In genomic region chr19:45423033-45423588, GRCh38 we compare ENCODE assay signal across 8 cellular contexts. TPM values are rescaled to one million over a fixed set of nuclear protein-coding genes. Genes with fewer than 3 reads are reported as not detected.
DNase-seq lines count a peak whose midpoint lies in the region; ATAC-seq and TF ChIP-seq lines count a peak whose summit lies in the region.

No MANE protein-coding gene starts in this region.

- H3K27me3 ChIP-seq in HAP-1 (ENCODE audit: low read depth) (no peaks in the 10 kb centered on the region), gastroesophageal sphincter (no peaks in the 10 kb centered on the region)

- CTCF ChIA-PET in activated CD4-positive, alpha-beta memory T cell treated with anti-CD3 and anti-CD28 coated beads for 36 hours (lab: Charles Lee) = interaction anchor here (1.0 to 1.8 kb wide), 2 partner anchors 16 to 62 kb away, joined by 4 to 9 read pairs; no protein-coding TSS in a partner anchor

- TF ChIP-seq CTCF in gastroesophageal sphincter (IDR thresholded peaks at IDR 0.05) = no peak

- no peak for TF ChIP-seq EP300 in gastroesophageal sphincter (IDR thresholded peaks at IDR 0.05)

- TF ChIP-seq POLR2A in gastroesophageal sphincter (IDR thresholded peaks at IDR 0.05) = no peak

- H3K4me3 Mint-ChIP-seq in activated CD4-positive, alpha-beta memory T cell treated with anti-CD3 and anti-CD28 coated beads for 36 hours = peak overlapping the region; percentile 85

- H3K27ac ChIP-seq in gastroesophageal sphincter = peak overlapping the region; percentile 57 to 94 (median 90)

- no peaks in the 10 kb centered on the region for H3K27me3 Mint-ChIP-seq in activated CD4-positive, alpha-beta memory T cell treated with anti-CD3 and anti-CD28 coated beads for 36 hours

- POLR2A ChIA-PET in activated CD4-positive, alpha-beta memory T cell treated with anti-CD3 and anti-CD28 coated beads for 36 hours (lab: Charles Lee) = interaction anchor here (2.1 kb wide), 1 partner anchor 45 kb away, joined by 6 read pairs; the partner anchor contains the start of gene FOSB

- peaks cover 26% of the 10 kb centered on the region for H3K36me3 ChIP-seq in HAP-1 (replicated peaks)
- H3K36me3 ChIP-seq in gastroesophageal sphincter = peaks cover 0 to 41% of the 10 kb centered on the region in 2 donors

- H3K9me3 ChIP-seq in HAP-1 = no peaks in the 10 kb centered on the region
- H3K9me3 ChIP-seq in gastroesophageal sphincter = no peaks in the 10 kb centered on the region

- peaks cover 52% of the 10 kb centered on the region for H3K4me1 Mint-ChIP-seq in activated CD4-positive, alpha-beta memory T cell treated with anti-CD3 and anti-CD28 coated beads for 36 hours (ENCODE audit: low read depth)

- ATAC-seq in gastroesophageal sphincter (no peak), HG02970 (IDR thresholded peaks at IDR 0.05; ENCODE audit: low FRiP score, unreplicated experiment) (no peak)

- peak overlapping the region; percentile 88 for H3K27ac Mint-ChIP-seq in activated CD4-positive, alpha-beta memory T cell treated with anti-CD3 and anti-CD28 coated beads for 36 hours

- H3K4me1 ChIP-seq in HAP-1 (peaks cover 14% of the 10 kb centered on the region), gastroesophageal sphincter (peaks cover 0 to 39% (median 12%) of the 10 kb centered on the region in 3 donors)

- H3K4me3 ChIP-seq in HAP-1 (peak overlapping the region; percentile 53), gastroesophageal sphincter (peak overlapping the region; percentile 51 to 61)

- intact Hi-C loops in activated CD4-positive, alpha-beta memory T cell treated with anti-CD3 and anti-CD28 coated beads for 36 hours (cut with micrococcal nuclease) = loop anchor here (1.0 to 10.0 kb wide), 2 partner anchors 17 to 162 kb away; partner anchors contain the start of genes OPA3 and POLR1G

- peaks cover 2% of the 10 kb centered on the region for H3K36me3 Mint-ChIP-seq in activated CD4-positive, alpha-beta memory T cell treated with anti-CD3 and anti-CD28 coated beads for 36 hours

- in situ Hi-C loops in HAP-1 (cut with MboI; ENCODE audit: low sequenced_read_pairs) = no loop called here

- no peaks in the 10 kb centered on the region for H3K9me3 Mint-ChIP-seq in activated CD4-positive, alpha-beta memory T cell treated with anti-CD3 and anti-CD28 coated beads for 36 hours

- DNase-seq in HAP-1 (ENCODE audit: low spot score in 2 of 2) (no peak), dedifferentiated amniotic fluid mesenchymal stem cell (ENCODE audit: extremely low spot score) (no peak), SHP77 treated with DMSO at 0.1 percent for 48 hours (lab: John Stamatoyannopoulos, UW) (no peak), ecto neural progenitor cell (ENCODE audit: low spot score) (no peak)
- no peak for DNase-seq in activated CD4-positive, alpha-beta memory T cell treated with anti-CD3 and anti-CD28 coated beads for 36 hours
- peak; percentile 71 to 80 for DNase-seq in stimulated activated CD4-positive, alpha-beta T cell treated with anti-CD3 and anti-CD28 coated beads, Interleukin-1b, Interleukin-23, amount 100 ng/mL, for 4 hours (ENCODE audit: low read depth in 2 of 2)

- WGBS in gastroesophageal sphincter (ENCODE audit: low coverage in 1 of 2), 2 donors = 16 to 29% methylated on average over 6 to 11 of the region's 20 CpGs

RNA-seq across cellular contexts. Expression of gene ERCC1, which starts 0.6 kb away (rescaled TPM):
- 10 to 100 TPM; 59.4 to 59.7 TPM for total RNA-seq in activated CD4-positive, alpha-beta memory T cell treated with anti-CD3 and anti-CD28 coated beads for 36 hours
- total RNA-seq in gastroesophageal sphincter = 10 to 100 TPM; 52.7 to 84.6 (median 68.4) TPM

RNA-seq across cellular contexts. Expression of gene POLR1G, which starts 16.7 kb away (rescaled TPM):
- total RNA-seq in activated CD4-positive, alpha-beta memory T cell treated with anti-CD3 and anti-CD28 coated beads for 36 hours = 10 to 100 TPM; 11.1 to 12.6 TPM
- total RNA-seq in gastroesophageal sphincter = 10 to 100 TPM in 1 of 4 donors, 1 to 10 TPM in 3; 1.7 to 10.7 (median 5.8) TPM

RNA-seq across cellular contexts. Expression of gene PPP1R13L, which starts 18.2 kb away (rescaled TPM):
- total RNA-seq in activated CD4-positive, alpha-beta memory T cell treated with anti-CD3 and anti-CD28 coated beads for 36 hours = 1 to 10 TPM; 8.1 to 9.2 TPM
- 10 to 100 TPM in 1 of 4 donors, 1 to 10 TPM in 3; 5.5 to 15.5 (median 9.3) TPM for total RNA-seq in gastroesophageal sphincter

RNA-seq across cellular contexts. Expression of gene FOSB, which starts 44.7 kb away (rescaled TPM):
- total RNA-seq in activated CD4-positive, alpha-beta memory T cell treated with anti-CD3 and anti-CD28 coated beads for 36 hours = 1 to 10 TPM; 3.7 to 5.9 TPM
- total RNA-seq in gastroesophageal sphincter = 10 to 100 TPM in 2 of 4 donors, 1 to 10 TPM in 2; 1.9 to 38.0 (median 15.6) TPM

RNA-seq across cellular contexts. Expression of gene ERCC2, which starts 52.7 kb away (rescaled TPM):
- total RNA-seq in activated CD4-positive, alpha-beta memory T cell treated with anti-CD3 and anti-CD28 coated beads for 36 hours = 10 to 100 TPM; 27.2 to 27.4 TPM
- 10 to 100 TPM in 3 of 4 donors, 1 to 10 TPM in 1; 7.1 to 18.8 (median 12.5) TPM for total RNA-seq in gastroesophageal sphincter

Comparison
In these comparisons a context has a peak if more than half of its experiments do, and no peak if none do; other contexts are left out.
1. DNase-seq: peak in stimulated activated CD4-positive, alpha-beta T cell treated with anti-CD3 and anti-CD28 coated beads, Interleukin-1b, Interleukin-23, amount 100 ng/mL, for 4 hours (2 of 2); none in HAP-1 (0 of 2), activated CD4-positive, alpha-beta memory T cell treated with anti-CD3 and anti-CD28 coated beads for 36 hours (single experiment), dedifferentiated amniotic fluid mesenchymal stem cell (single experiment), SHP77 treated with DMSO at 0.1 percent for 48 hours (single experiment) and ecto neural progenitor cell (single experiment).